ENCODE assay signal across 24 cellular contexts in the genomic region with DNA sequence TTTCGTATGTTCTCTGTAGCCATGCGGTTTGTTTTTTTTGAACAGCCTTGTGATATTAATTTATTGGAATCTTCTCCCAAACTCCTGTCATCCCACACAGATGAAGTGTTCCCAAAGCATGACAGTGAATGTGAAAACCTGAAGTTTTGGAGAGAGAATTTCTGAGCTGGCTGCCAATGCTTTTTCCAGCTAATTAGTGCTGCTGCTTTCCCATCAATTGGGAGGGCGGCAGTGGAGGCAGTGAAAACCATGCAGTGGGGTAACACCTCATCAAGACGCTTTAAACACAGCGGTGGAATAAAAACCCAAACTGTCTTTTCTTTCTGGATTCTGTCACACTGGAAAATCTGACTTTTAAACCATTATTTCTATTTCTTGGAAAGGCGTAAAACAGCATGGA.
"Had no signal": no experiment of that assay in that cellular context is flagged by ENCODE, and none has a peak within 500 bp of the region (broad histone marks: within the 10 kb centered on the region; RNA-seq: fewer than 3 reads in every experiment).

No MANE protein-coding gene starts in this region.

- H3K9me3 ChIP-seq: ovary, stomach, thyroid gland, upper lobe of left lung had no signal

- H3K36me3 ChIP-seq: left ventricle myocardium inferior, ovary, stomach, thyroid gland, upper lobe of left lung had no signal

- DNase-seq: activated CD4-positive, alpha-beta T cell treated with anti-CD3 and anti-CD28 coated beads for 36 hours; activated CD4-positive, alpha-beta T cell treated with anti-CD3 and anti-CD28 coated beads, Interleukin-2, amount 50 U/mL, for 48 hours; activated CD4-positive, CD25-positive, alpha-beta regulatory T cell; activated CD8-positive, alpha-beta memory T cell treated with anti-CD3 and anti-CD28 coated beads for 24 hours; activated effector memory CD4-positive, alpha-beta T cell treated with Interleukin-2 at 50 U/mL for 16 hours; activated naive CD4-positive, alpha-beta T cell treated with Interleukin-2 at 50 U/mL for 16 hours; cortex of kidney; endodermal cell; foreskin melanocyte; islet precursor cell; left ventricle myocardium inferior; ovary; retina; small intestine; stimulated activated CD4-positive, alpha-beta T cell treated with anti-CD3 and anti-CD28 coated beads, Interleukin-1b, Interleukin-23, amount 100 ng/mL, for 48 hours; stimulated activated CD4-positive, alpha-beta T cell treated with anti-CD3 and anti-CD28 coated beads, Interleukin-4, amount 100 ng/mL, for 4 hours; stimulated activated CD8-positive, alpha-beta memory T cell treated with anti-CD3 and anti-CD28 coated beads, Interleukin-4, amount 100 ng/mL, for 48 hours; stimulated activated naive B cell treated with anti-CD40 and anti-IgM and Interleukin-4, amounts not matched to agents 10 μg/mL and 1 μg/mL and 100 μg/mL, for 72 hours; stomach; thyroid gland; upper lobe of left lung had no signal

- H3K27ac ChIP-seq: left ventricle myocardium inferior, ovary, stomach, thyroid gland, upper lobe of left lung had no signal

- H3K4me1 ChIP-seq: left ventricle myocardium inferior, stomach, upper lobe of left lung had no signal

- H3K4me3 ChIP-seq: left ventricle myocardium inferior, lung, ovary, stomach, thyroid gland, upper lobe of left lung had no signal

- H3K27me3 ChIP-seq: ovary, stomach, thyroid gland, upper lobe of left lung had no signal

- ATAC-seq: activated CD4-positive, alpha-beta T cell treated with anti-CD3 and anti-CD28 coated beads for 36 hours; esophagus mucosa; sciatic nerve; stimulated activated naive B cell treated with anti-CD40 and anti-IgM and Interleukin-4, amounts not matched to agents 10 μg/mL and 1 μg/mL and 100 μg/mL, for 72 hours had no signal
